24 cellular contexts compared by ENCODE assay signal in the genomic region with DNA sequence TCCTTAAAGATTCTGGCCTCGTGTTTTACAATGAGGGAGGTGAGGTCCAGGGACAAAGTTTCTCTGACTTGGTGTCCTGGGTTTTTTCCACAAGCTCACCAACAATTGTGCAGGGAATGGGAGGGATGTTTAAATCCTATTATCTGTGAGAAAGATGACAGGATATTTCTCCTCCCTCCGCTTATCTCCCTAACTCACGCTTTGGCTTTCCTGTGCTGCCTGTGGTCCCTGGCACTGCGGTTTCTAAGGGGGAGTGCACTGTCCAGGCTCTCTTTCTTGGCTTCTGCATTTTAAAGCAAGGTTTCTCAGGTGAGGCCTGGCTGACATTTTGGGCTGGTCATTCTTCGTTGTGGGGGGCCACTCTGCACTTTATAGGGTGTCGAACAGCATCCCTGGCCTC. TPM values are rescaled to one million over a fixed set of nuclear protein-coding genes. Genes with fewer than 3 reads are reported as not detected.
DNase-seq lines count a peak whose midpoint lies in the region; ATAC-seq lines count a peak whose summit lies in the region.
"Had no signal": no experiment of that assay in that cellular context is flagged by ENCODE, and none has a peak within 500 bp of the region (broad histone marks: within the 10 kb centered on the region; RNA-seq: fewer than 3 reads in every experiment).

No MANE protein-coding gene starts in this region.

- intact Hi-C loops in naive thymus-derived CD4-positive, alpha-beta T cell (cut with micrococcal nuclease) = no loop called here

- POLR2A ChIA-PET in naive thymus-derived CD4-positive, alpha-beta T cell (lab: Charles Lee) = interaction anchor here (0.6 to 0.7 kb wide), 2 partner anchors 30 to 61 kb away, joined by 3 read pairs; no protein-coding TSS in a partner anchor
- POLR2A ChIA-PET in CD8-positive, alpha-beta memory T cell (lab: Charles Lee) = interaction anchor here (0.5 to 1.3 kb wide), 2 partner anchors 25 to 36 kb away, joined by 3 read pairs; no protein-coding TSS in a partner anchor

- H4K20me1 ChIP-seq in BLaER1 = peaks cover 53% of the 10 kb centered on the region

- no peak overlapping the region for H3K4me3 Mint-ChIP-seq in T-helper 17 cell
- H3K4me3 Mint-ChIP-seq in naive thymus-derived CD4-positive, alpha-beta T cell = no peak overlapping the region
- H3K4me3 Mint-ChIP-seq in CD8-positive, alpha-beta memory T cell = no peak overlapping the region
- H3K4me3 Mint-ChIP-seq: activated CD4-positive, alpha-beta T cell treated with anti-CD3 and anti-CD28 coated beads for 36 hours; activated naive CD4-positive, alpha-beta T cell treated with anti-CD3 and anti-CD28 coated beads, Interleukin-2, amount 10 ng/mL, durations not matched to agents 7 days and 5 days; activated T-cell treated with anti-CD3 and anti-CD28 coated beads, Interleukin-2, amount 50 U/mL, for 4 hours; HFFc6; T-cell; type B pancreatic cell had no signal

- H3K9me3 ChIP-seq in BLaER1 (no peaks in the 10 kb centered on the region), T-helper 17 cell (ENCODE audit: control insufficient read depth, low read length, poor library complexity, severe bottlenecking) (no peaks in the 10 kb centered on the region)
- H3K9me3 ChIP-seq in naive thymus-derived CD4-positive, alpha-beta T cell (ENCODE audit: control insufficient read depth in 2 of 3, low read length in 3 of 3) = no peaks in the 10 kb centered on the region
- no peaks in the 10 kb centered on the region for H3K9me3 ChIP-seq in CD8-positive, alpha-beta memory T cell (ENCODE audit: low read length)
- H3K9me3 ChIP-seq: SJCRH30 had no signal

- DNase-seq in GF-D8 (lab: John Stamatoyannopoulos, UW) (peak; percentile 33), T-helper 17 cell (no peak), NCI-H2171 (lab: John Stamatoyannopoulos, UW) (no peak), NCI-H2029 (lab: John Stamatoyannopoulos, UW) (no peak)
- no peak for DNase-seq in naive thymus-derived CD4-positive, alpha-beta T cell
- DNase-seq in CD8-positive, alpha-beta memory T cell = no peak
- DNase-seq: activated naive CD4-positive, alpha-beta T cell treated with anti-CD3 and anti-CD28 coated beads, Interleukin-2, amount 10 ng/mL, durations not matched to agents 7 days and 5 days; activated T-cell treated with anti-CD3 and anti-CD28 coated beads, Interleukin-2, amount 50 U/mL, for 4 hours; C1 segment of cervical spinal cord; Calu3; DMS79 treated with DMSO at 0.1 percent for 48 hours; effector CD8-positive, alpha-beta T cell; GOT3; HFFc6; left ventricle myocardium superior; NCI-H2171 treated with DMSO at 0.1 percent for 48 hours; NCI-H524 treated with DMSO at 0.1 percent for 48 hours; SJCRH30; T-cell had no signal

- peak overlapping the region; percentile 96 for H3K27ac Mint-ChIP-seq in T-helper 17 cell
- H3K27ac Mint-ChIP-seq in naive thymus-derived CD4-positive, alpha-beta T cell = no peak overlapping the region
- H3K27ac Mint-ChIP-seq in CD8-positive, alpha-beta memory T cell = peak overlapping the region in 1 of 8 donors; percentile 93
- H3K27ac Mint-ChIP-seq: HFFc6, type B pancreatic cell had no signal

- peak overlapping the region; percentile 86 for H3K4me2 ChIP-seq in BLaER1

- peak overlapping the region; percentile 68 for H3K9ac ChIP-seq in BLaER1

- no peaks in the 10 kb centered on the region for H3K27me3 ChIP-seq in BLaER1
- H3K27me3 ChIP-seq in naive thymus-derived CD4-positive, alpha-beta T cell (ENCODE audit: control insufficient read depth in 2 of 2, insufficient read depth in 2 of 2, low read length in 2 of 2) = no peaks in the 10 kb centered on the region
- no peaks in the 10 kb centered on the region for H3K27me3 ChIP-seq in CD8-positive, alpha-beta memory T cell (ENCODE audit: insufficient read depth, low read length, poor library complexity, severe bottlenecking)
- H3K27me3 ChIP-seq: SJCRH30 had no signal

- H3K27me3 Mint-ChIP-seq in T-helper 17 cell = no peaks in the 10 kb centered on the region
- H3K27me3 Mint-ChIP-seq in naive thymus-derived CD4-positive, alpha-beta T cell = no peaks in the 10 kb centered on the region
- H3K27me3 Mint-ChIP-seq in CD8-positive, alpha-beta memory T cell = peaks cover 0 to 1% of the 10 kb centered on the region in 2 donors
- H3K27me3 Mint-ChIP-seq: activated CD4-positive, alpha-beta T cell treated with anti-CD3 and anti-CD28 coated beads for 36 hours; activated naive CD4-positive, alpha-beta T cell treated with anti-CD3 and anti-CD28 coated beads, Interleukin-2, amount 10 ng/mL, durations not matched to agents 7 days and 5 days; naive B cell; T-cell; type B pancreatic cell had no signal

- H3K36me3 ChIP-seq in BLaER1 = peaks cover 71% of the 10 kb centered on the region
- peaks cover 17 to 70% (median 28%) of the 10 kb centered on the region in 3 experiments for H3K36me3 ChIP-seq in naive thymus-derived CD4-positive, alpha-beta T cell (ENCODE audit: control insufficient read depth in 2 of 3, insufficient read depth in 3 of 3, low read length in 3 of 3)
- peaks cover 44% of the 10 kb centered on the region for H3K36me3 ChIP-seq in CD8-positive, alpha-beta memory T cell (ENCODE audit: insufficient read depth, low read length)

- no peaks in the 10 kb centered on the region for H3K36me3 Mint-ChIP-seq in T-helper 17 cell (ENCODE audit: low read depth)
- peaks cover 3 to 29% (median 9%) of the 10 kb centered on the region in 5 donors for H3K36me3 Mint-ChIP-seq in naive thymus-derived CD4-positive, alpha-beta T cell
- peaks cover 0 to 75% (median 18%) of the 10 kb centered on the region in 3 donors for H3K36me3 Mint-ChIP-seq in CD8-positive, alpha-beta memory T cell

- CTCF ChIA-PET in naive thymus-derived CD4-positive, alpha-beta T cell (lab: Charles Lee) = interaction anchor here (1.6 kb wide), 1 partner anchor 130 kb away, joined by 4 read pairs; no protein-coding TSS in a partner anchor
- CTCF ChIA-PET in CD8-positive, alpha-beta memory T cell (lab: Charles Lee) = interaction anchor here (1.9 kb wide), 1 partner anchor 16 kb away, joined by 8 read pairs; the partner anchor contains the start of genes GGA3 and MRPS7

- peak overlapping the region; percentile 78 for H3K27ac ChIP-seq in BLaER1
- H3K27ac ChIP-seq in naive thymus-derived CD4-positive, alpha-beta T cell (ENCODE audit: low read depth, low read length) = peak overlapping the region; percentile 3
- H3K27ac ChIP-seq in CD8-positive, alpha-beta memory T cell (ENCODE audit: low read depth, low read length) = no peak overlapping the region
- H3K27ac ChIP-seq: epithelial cell of prostate, SJCRH30 had no signal

- peaks cover 66% of the 10 kb centered on the region for H3K4me1 ChIP-seq in BLaER1
- peaks cover 5 to 37% of the 10 kb centered on the region in 2 donors for H3K4me1 ChIP-seq in naive thymus-derived CD4-positive, alpha-beta T cell (ENCODE audit: control insufficient read depth in 2 of 2, insufficient read depth in 2 of 2, low read length in 2 of 2)
- H3K4me1 ChIP-seq in CD8-positive, alpha-beta memory T cell (ENCODE audit: insufficient read depth, low read length) = peaks cover 36% of the 10 kb centered on the region

- H3K4me1 Mint-ChIP-seq in T-helper 17 cell = peaks cover 34% of the 10 kb centered on the region
- peaks cover 11 to 40% (median 17%) of the 10 kb centered on the region in 7 donors for H3K4me1 Mint-ChIP-seq in naive thymus-derived CD4-positive, alpha-beta T cell
- H3K4me1 Mint-ChIP-seq in CD8-positive, alpha-beta memory T cell = peaks cover 33 to 48% (median 36%) of the 10 kb centered on the region in 3 donors

- no peak for ATAC-seq in T-helper 17 cell
- ATAC-seq in naive thymus-derived CD4-positive, alpha-beta T cell = no peak
- ATAC-seq: activated T-cell treated with anti-CD3 and anti-CD28 coated beads, Interleukin-2, amount 50 U/mL, for 4 hours; left ventricle myocardium superior; T-cell had no signal

- no peaks in the 10 kb centered on the region for H3K9me3 Mint-ChIP-seq in naive thymus-derived CD4-positive, alpha-beta T cell
- no peaks in the 10 kb centered on the region for H3K9me3 Mint-ChIP-seq in CD8-positive, alpha-beta memory T cell
- H3K9me3 Mint-ChIP-seq: activated naive CD4-positive, alpha-beta T cell treated with anti-CD3 and anti-CD28 coated beads, Interleukin-2, amount 10 ng/mL, durations not matched to agents 7 days and 5 days; activated T-cell treated with anti-CD3 and anti-CD28 coated beads, Interleukin-2, amount 50 U/mL, for 4 hours; HFFc6; naive B cell; T-cell; type B pancreatic cell had no signal

- H3K4me3 ChIP-seq in BLaER1 = peak overlapping the region; percentile 24; the same call in 1 of the 2 replicates
- H3K4me3 ChIP-seq in naive thymus-derived CD4-positive, alpha-beta T cell (ENCODE audit: low read length) = no peak overlapping the region
- H3K4me3 ChIP-seq in CD8-positive, alpha-beta memory T cell (ENCODE audit: low read length) = no peak overlapping the region
- H3K4me3 ChIP-seq: SJCRH30 had no signal

RNA-seq across cellular contexts. Expression of gene GGA3, which starts 16.4 kb away (rescaled TPM):
- total RNA-seq in T-helper 17 cell = 10 to 100 TPM; 85.4 to 89.1 TPM
- total RNA-seq in naive thymus-derived CD4-positive, alpha-beta T cell = 100 to 1,000 TPM in 2 of 5 experiments, 10 to 100 TPM in 3; 79.6 to 128 (median 87.4) TPM
- polyA plus RNA-seq in naive thymus-derived CD4-positive, alpha-beta T cell = 10 to 100 TPM; 13.2 to 27.4 TPM
- total RNA-seq in CD8-positive, alpha-beta memory T cell = 10 to 100 TPM; 73.2 to 75.1 TPM
- polyA plus RNA-seq in CD8-positive, alpha-beta memory T cell = 17.6 TPM

RNA-seq across cellular contexts. Expression of gene MRPS7, which starts 16.7 kb away (rescaled TPM):
- total RNA-seq in T-helper 17 cell = 10 to 100 TPM; 33.9 to 35.6 TPM
- 10 to 100 TPM; 29.2 to 70.1 (median 34.4) TPM for total RNA-seq in naive thymus-derived CD4-positive, alpha-beta T cell
- polyA plus RNA-seq in naive thymus-derived CD4-positive, alpha-beta T cell = 100 to 1,000 TPM; 129 to 135 TPM
- 100 to 1,000 TPM; 101 to 102 TPM for total RNA-seq in CD8-positive, alpha-beta memory T cell
- 123 TPM for polyA plus RNA-seq in CD8-positive, alpha-beta memory T cell

RNA-seq across cellular contexts. Expression of gene MIF4GD, which starts 26.0 kb away (rescaled TPM):
- 10 to 100 TPM; 27.0 to 35.0 TPM for total RNA-seq in T-helper 17 cell
- 10 to 100 TPM; 26.9 to 39.4 (median 36.0) TPM for total RNA-seq in naive thymus-derived CD4-positive, alpha-beta T cell
- 10 to 100 TPM; 84.3 to 90.0 TPM for polyA plus RNA-seq in naive thymus-derived CD4-positive, alpha-beta T cell
- 10 to 100 TPM; 38.5 to 40.4 TPM for total RNA-seq in CD8-positive, alpha-beta memory T cell
- 108 TPM for polyA plus RNA-seq in CD8-positive, alpha-beta memory T cell

RNA-seq across cellular contexts. Expression of gene NUP85, which starts 39.5 kb away (rescaled TPM):
- total RNA-seq in T-helper 17 cell = 10 to 100 TPM; 75.0 to 75.3 TPM
- total RNA-seq in naive thymus-derived CD4-positive, alpha-beta T cell = 100 to 1,000 TPM in 2 of 5 experiments, 10 to 100 TPM in 3; 96.3 to 143 (median 99.2) TPM
- 10 to 100 TPM; 21.0 to 57.3 TPM for polyA plus RNA-seq in naive thymus-derived CD4-positive, alpha-beta T cell
- total RNA-seq in CD8-positive, alpha-beta memory T cell = 100 to 1,000 TPM; 147 to 152 TPM
- 39.0 TPM for polyA plus RNA-seq in CD8-positive, alpha-beta memory T cell

RNA-seq across cellular contexts. Expression of gene SLC25A19, which starts 44.2 kb away (rescaled TPM):
- total RNA-seq in T-helper 17 cell = 10 to 100 TPM; 13.7 to 15.1 TPM
- total RNA-seq in naive thymus-derived CD4-positive, alpha-beta T cell = 10 to 100 TPM; 15.6 to 42.5 (median 21.1) TPM
- polyA plus RNA-seq in naive thymus-derived CD4-positive, alpha-beta T cell = 10 to 100 TPM; 13.0 to 15.5 TPM
- 100 to 1,000 TPM; 119 to 126 TPM for total RNA-seq in CD8-positive, alpha-beta memory T cell
- polyA plus RNA-seq in CD8-positive, alpha-beta memory T cell = 15.5 TPM
